16 cellular contexts compared by ENCODE assay signal in genomic region chr21:35195232-35195631, GRCh38.
"Had no signal": no experiment of that assay in that cellular context is flagged by ENCODE, and none has a peak within 500 bp of the region (broad histone marks: within the 10 kb centered on the region; RNA-seq: fewer than 3 reads in every experiment).

No MANE protein-coding gene starts in this region.

- FAIRE-seq: small intestine, TTC549 had no signal

- H3K9me3 ChIP-seq: adrenal gland, mucosa of descending colon, tibial nerve, vagina had no signal

- H3K36me3 ChIP-seq: adrenal gland, tibial nerve, vagina had no signal

- H3K4me3 ChIP-seq: adrenal gland, mucosa of descending colon, tibial nerve, vagina had no signal

- H3K27me3 ChIP-seq: adrenal gland, tibial nerve, vagina had no signal

- H3K4me1 ChIP-seq: adrenal gland, vagina had no signal

- DNase-seq: activated CD4-positive, alpha-beta memory T cell treated with anti-CD3 and anti-CD28 coated beads for 36 hours; activated naive CD4-positive, alpha-beta T cell treated with Interleukin-2 at 50 U/mL for 16 hours; cortex of kidney; effector memory CD4-positive, alpha-beta T cell; immature natural killer cell; mucosa of descending colon; natural killer cell; posterior cingulate gyrus; small intestine; T-helper 2 cell had no signal

- ATAC-seq: left lobe of liver; mucosa of descending colon; natural killer cell; stimulated activated effector memory CD8-positive, alpha-beta T cell treated with anti-CD3 and anti-CD28 coated beads, Interleukin-12 subunit alpha, Interleukin-12 subunit beta, amount 100 ng/mL, for 72 hours had no signal

- H3K27ac ChIP-seq: adrenal gland, tibial nerve, vagina had no signal
